Comparison of ENCODE assay signal across 8 cellular contexts in genomic region chr5:150142800-150143724, GRCh38. TPM values are rescaled to one million over a fixed set of nuclear protein-coding genes. Genes with fewer than 3 reads are reported as not detected.
DNase-seq lines count a peak whose midpoint lies in the region; ATAC-seq and TF ChIP-seq lines count a peak whose summit lies in the region.

No MANE protein-coding gene starts in this region.

- peak; percentile 86 for ATAC-seq in gastroesophageal sphincter

- peak; percentile 31 for DNase-seq in GF-D8 (lab: John Stamatoyannopoulos, UW)
- DNase-seq in SKM-1 (lab: John Stamatoyannopoulos, UW; ENCODE audit: unreplicated experiment), result peak; percentile 76
- DNase-seq in renal cortical epithelial cell (ENCODE audit: low read depth), result peak; percentile 92
- DNase-seq in NCI-H1105 (lab: John Stamatoyannopoulos, UW), result no peak
- DNase-seq in NCI-H146 (lab: John Stamatoyannopoulos, UW), result no peak
- DNase-seq in activated CD4-positive, CD25-positive, alpha-beta regulatory T cell treated with anti-CD3 and anti-CD28 coated beads, Interleukin-2, amount 50 U/mL, for 72 hours, result no peak
- no peak for DNase-seq in GM13976 (ENCODE audit: low spot score)

- WGBS in gastroesophageal sphincter (ENCODE audit: low coverage in 1 of 2), 2 donors, result 33 to 52% methylated on average over 6 to 12 of the region's 12 CpGs

- peaks cover 31 to 100% (median 80%) of the 10 kb centered on the region in 3 donors for H3K4me1 ChIP-seq in gastroesophageal sphincter

- TF ChIP-seq EP300 in gastroesophageal sphincter (IDR thresholded peaks at IDR 0.05), result no peak

- no peaks in the 10 kb centered on the region for H3K36me3 ChIP-seq in gastroesophageal sphincter

- H3K27me3 ChIP-seq in gastroesophageal sphincter, result no peaks in the 10 kb centered on the region

- H3K4me3 ChIP-seq in gastroesophageal sphincter, result peak overlapping the region in 1 of 2 donors; percentile 35

- peak in 1 of 2 donors; percentile 6 for TF ChIP-seq POLR2A in gastroesophageal sphincter (IDR thresholded peaks at IDR 0.05)

- peak overlapping the region; percentile 79 to 90 (median 86) for H3K27ac ChIP-seq in gastroesophageal sphincter

- H3K9me3 ChIP-seq in gastroesophageal sphincter, result no peaks in the 10 kb centered on the region

- in situ Hi-C loops in GM13976 (cut with MboI; ENCODE audit: low sequenced_read_pairs, unreplicated experiment), result no loop called here

- no peak for TF ChIP-seq CTCF in gastroesophageal sphincter (IDR thresholded peaks at IDR 0.05)
- no peak for TF ChIP-seq CTCF in GM13976 (IDR thresholded peaks at IDR 0.05; ENCODE audit: borderline replicate concordance, control extremely low read depth, extremely low read depth, insufficient read depth, missing control alignments)

RNA-seq across cellular contexts. Expression of gene PDGFRB, which starts 12.6 kb away (rescaled TPM):
- total RNA-seq in gastroesophageal sphincter (100 to 1,000 TPM in 3 of 4 donors, 10 to 100 TPM in 1; 87.5 to 161 (median 113) TPM), renal cortical epithelial cell (0.30 and 0.52 TPM in 2 replicates)

RNA-seq across cellular contexts. Expression of gene CDX1, which starts 23.5 kb away (rescaled TPM):
- total RNA-seq in gastroesophageal sphincter (not detected), renal cortical epithelial cell (not detected in 2 replicates)

RNA-seq across cellular contexts. Expression of gene SLC6A7, which starts 46.8 kb away (rescaled TPM):
- total RNA-seq in gastroesophageal sphincter (not detected), renal cortical epithelial cell (not detected in 2 replicates)

RNA-seq across cellular contexts. Expression of gene CSF1R, which starts 56.7 kb away (rescaled TPM):
- total RNA-seq in gastroesophageal sphincter, result 10 to 100 TPM; 12.3 to 58.0 (median 35.2) TPM
- total RNA-seq in renal cortical epithelial cell, result not detected in 2 replicates

Comparison
In these comparisons a context has a peak if more than half of its experiments do, and no peak if none do; other contexts are left out.
1. DNase-seq: peak in GF-D8 (single experiment), SKM-1 (single experiment) and renal cortical epithelial cell (single experiment); none in NCI-H1105 (single experiment), NCI-H146 (single experiment), activated CD4-positive, CD25-positive, alpha-beta regulatory T cell treated with anti-CD3 and anti-CD28 coated beads, Interleukin-2, amount 50 U/mL, for 72 hours (single experiment) and GM13976 (single experiment).
2. RNA of gene PDGFRB, which starts 12.6 kb away (total RNA-seq): 87.5 to 161 TPM in gastroesophageal sphincter; 0.30 to 0.52 TPM in renal cortical epithelial cell; every median in the first group is over 10 times any median in the second.